11 cellular contexts compared by ENCODE assay signal in the genomic region with DNA sequence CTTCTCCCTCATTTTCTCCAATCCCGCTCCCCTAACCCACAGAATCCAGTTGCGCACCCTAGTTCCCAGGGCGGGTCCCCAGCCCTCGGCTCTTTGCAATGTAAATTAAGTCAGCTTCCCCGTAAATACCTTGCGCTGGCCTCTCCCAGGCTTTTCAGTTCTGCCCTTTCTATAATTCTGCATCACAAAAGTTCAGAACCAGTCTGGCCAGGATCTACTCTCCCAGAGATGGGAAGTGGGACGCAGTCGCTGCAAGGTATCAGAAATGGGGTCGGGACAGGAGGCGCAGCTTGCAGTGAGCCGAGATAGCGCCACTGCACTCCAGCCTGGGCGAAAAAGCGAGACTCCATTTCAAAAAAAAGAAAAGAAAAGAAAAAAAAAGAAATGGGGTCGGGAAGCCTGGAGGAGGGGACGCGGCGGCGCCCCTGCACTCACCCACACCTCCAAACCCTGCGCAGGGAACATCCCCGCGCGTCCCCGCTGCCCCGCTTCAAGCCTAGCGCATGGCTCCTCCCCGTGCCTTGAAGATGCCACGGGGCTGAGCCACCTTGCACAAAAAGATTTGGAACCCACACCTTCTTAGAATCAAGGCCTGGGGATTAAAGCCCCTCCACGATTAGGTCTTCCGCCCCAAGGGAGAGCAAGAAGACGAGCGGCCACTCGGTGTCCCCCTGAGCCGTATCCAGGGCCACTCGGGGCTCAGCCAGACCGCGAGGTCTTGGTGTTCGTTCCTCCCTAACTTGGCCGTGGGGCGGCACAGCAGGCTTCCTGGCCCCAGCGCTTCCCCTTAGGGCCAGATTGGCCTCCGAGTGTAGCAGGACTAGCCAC. TPM values are rescaled to one million over a fixed set of nuclear protein-coding genes. Genes with fewer than 3 reads are reported as not detected.
DNase-seq lines count a peak whose midpoint lies in the region; ATAC-seq and TF ChIP-seq lines count a peak whose summit lies in the region.
"Had no signal": no experiment of that assay in that cellular context is flagged by ENCODE, and none has a peak within 500 bp of the region (broad histone marks: within the 10 kb centered on the region; RNA-seq: fewer than 3 reads in every experiment).

No MANE protein-coding gene starts in this region.

- peak; percentile 12 for DNase-seq in activated naive CD4-positive, alpha-beta T cell treated with Interleukin-2 at 50 U/mL for 16 hours
- DNase-seq in activated naive CD4-positive, alpha-beta T cell (lab: John Stamatoyannopoulos, UW), result no peak
- no peak for DNase-seq in left lobe of liver (ENCODE audit: low spot score)
- DNase-seq in suprapubic skin (ENCODE audit: low spot score in 2 of 2), result no peak
- no peak for DNase-seq in NCI-H2171 (lab: John Stamatoyannopoulos, UW)
- DNase-seq in activated gamma-delta T cell (lab: John Stamatoyannopoulos, UW), result no peak
- DNase-seq: AML-193; NCI-H446; stimulated activated naive CD4-positive, alpha-beta T cell treated with Interleukin-2 at 50 U/mL for 16 hours had no signal

- peaks cover 7% of the 10 kb centered on the region for H3K4me1 Mint-ChIP-seq in activated naive CD8-positive, alpha-beta T cell (ENCODE audit: low read depth)

- H3K27ac Mint-ChIP-seq in activated naive CD8-positive, alpha-beta T cell, result no peak overlapping the region

- H3K4me1 ChIP-seq in suprapubic skin, result peaks cover 5% of the 10 kb centered on the region

- no peak for TF ChIP-seq EP300 in suprapubic skin (IDR thresholded peaks at IDR 0.05)

- H3K27me3 Mint-ChIP-seq in activated naive CD8-positive, alpha-beta T cell, result peaks cover 14% of the 10 kb centered on the region

- H3K9me3 ChIP-seq in suprapubic skin, result no peaks in the 10 kb centered on the region

- peak overlapping the region; percentile 28 for H3K4me3 ChIP-seq in suprapubic skin

- no peaks in the 10 kb centered on the region for H3K36me3 Mint-ChIP-seq in activated naive CD8-positive, alpha-beta T cell

- WGBS in suprapubic skin, result 4% methylated on average over 35 of the region's 42 CpGs

- peak overlapping the region; percentile 74 for H3K4me3 Mint-ChIP-seq in activated naive CD8-positive, alpha-beta T cell

- peaks cover 26% of the 10 kb centered on the region for H3K27me3 ChIP-seq in suprapubic skin

- no peak overlapping the region for H3K27ac ChIP-seq in suprapubic skin

- ATAC-seq in left lobe of liver (peak; percentile 53), GM19467 (IDR thresholded peaks at IDR 0.05; ENCODE audit: unreplicated experiment) (no peak)

- no peaks in the 10 kb centered on the region for H3K9me3 Mint-ChIP-seq in activated naive CD8-positive, alpha-beta T cell (ENCODE audit: low read depth)

- TF ChIP-seq POLR2A in suprapubic skin (IDR thresholded peaks at IDR 0.05), result no peak

- TF ChIP-seq CTCF in suprapubic skin (IDR thresholded peaks at IDR 0.05), result no peak

- no peaks in the 10 kb centered on the region for H3K36me3 ChIP-seq in suprapubic skin

RNA-seq across cellular contexts. Expression of gene ITLN2, which starts 27.2 kb away (rescaled TPM):
- total RNA-seq in left lobe of liver (not detected), suprapubic skin (1 to 10 TPM in 1 of 4 donors, under 1 TPM in 1, not detected in 2; 0.55 to 1.2 TPM)

RNA-seq across cellular contexts. Expression of gene F11R, which starts 39.2 kb away (rescaled TPM):
- total RNA-seq in left lobe of liver (65.4 TPM), suprapubic skin (100 to 1,000 TPM; 101 to 112 (median 107) TPM)

RNA-seq across cellular contexts. Expression of gene TSTD1, which starts 57.0 kb away (rescaled TPM):
- total RNA-seq in left lobe of liver (30.7 TPM), suprapubic skin (100 to 1,000 TPM in 2 of 4 donors, 10 to 100 TPM in 2; 70.0 to 123 (median 98.8) TPM)
